ENCODE assay signal across 36 cellular contexts in genomic region chr2:222249444-222249843, GRCh38. TPM values are rescaled to one million over a fixed set of nuclear protein-coding genes. Genes with fewer than 3 reads are reported as not detected.
"Had no signal": no experiment of that assay in that cellular context is flagged by ENCODE, and none has a peak within 500 bp of the region (broad histone marks: within the 10 kb centered on the region; RNA-seq: fewer than 3 reads in every experiment).

No MANE protein-coding gene starts in this region.

- DNase-seq: activated B cell treated with CpG ODN at 0.5 μM for 24 hours; activated CD4-positive, alpha-beta memory T cell treated with anti-CD3 and anti-CD28 coated beads for 36 hours; activated CD4-positive, alpha-beta T cell treated with anti-CD3 and anti-CD28 coated beads for 4 hours; activated CD4-positive, alpha-beta T cell treated with anti-CD3 and anti-CD28 coated beads, Interleukin-2, amount 10 ng/mL, durations not matched to agents 24 days and 14 days; activated CD4-positive, alpha-beta T cell treated with anti-CD3 and anti-CD28 coated beads, Interleukin-2, amount 50 U/mL, for 1 hour; activated CD4-positive, alpha-beta T cell treated with anti-CD3 and anti-CD28 coated beads, Interleukin-2, amount 50 U/mL, for 4 hours; activated CD4-positive, CD25-positive, alpha-beta regulatory T cell treated with anti-CD3 and anti-CD28 coated beads, Interleukin-2, amount 50 U/mL, for 72 hours; activated CD8-positive, alpha-beta memory T cell treated with anti-CD3 and anti-CD28 coated beads, Interleukin-2, amount 50 U/mL, for 48 hours; activated CD8-positive, alpha-beta T cell treated with anti-CD3 and anti-CD28 coated beads for 36 hours; activated effector memory CD4-positive, alpha-beta T cell treated with Interleukin-2 at 50 U/mL for 16 hours; activated gamma-delta T cell; activated naive CD4-positive, alpha-beta T cell treated with anti-CD3 and anti-CD28 coated beads, Interleukin-2, amount 10 ng/mL, durations not matched to agents 7 days and 5 days; activated naive CD4-positive, alpha-beta T cell treated with Interleukin-2 at 50 U/mL for 16 hours; activated naive CD8-positive, alpha-beta T cell treated with anti-CD3 and anti-CD28 coated beads, Interleukin-2, amount 10 ng/mL, durations not matched to agents 7 days and 5 days; activated naive CD8-positive, alpha-beta T cell treated with anti-CD3 and anti-CD28 coated beads, Interleukin-2, amount 50 U/mL, for 24 hours; activated T-cell treated with anti-CD3 and anti-CD28 coated beads, Interleukin-2, amount 50 U/mL, for 24 hours; activated T-cell treated with anti-CD3 and anti-CD28 coated beads, Interleukin-2, amount 50 U/mL, for 48 hours; amygdala; anterior cingulate cortex; caudate nucleus; cerebellar nuclear complex; T-helper 17 cell; T-helper 9 cell had no signal

- H3K36me3 Mint-ChIP-seq: activated CD4-positive, alpha-beta memory T cell treated with anti-CD3 and anti-CD28 coated beads for 36 hours; activated naive CD4-positive, alpha-beta T cell treated with anti-CD3 and anti-CD28 coated beads, Interleukin-2, amount 10 ng/mL, durations not matched to agents 7 days and 5 days; activated naive CD4-positive, alpha-beta T cell treated with anti-CD3 and anti-CD28 coated beads, Interleukin-2, amount 50 U/mL, for 24 hours; activated naive CD8-positive, alpha-beta T cell; activated naive CD8-positive, alpha-beta T cell treated with anti-CD3 and anti-CD28 coated beads, Interleukin-2, amount 10 ng/mL, durations not matched to agents 7 days and 5 days; brain had no signal

- H3K9me3 ChIP-seq: ascending aorta had no signal

- H3K27me3 ChIP-seq: ascending aorta, cardiac muscle cell had no signal

- H3K27ac ChIP-seq: ascending aorta, cardiac muscle cell, VCaP had no signal

- H3K27me3 Mint-ChIP-seq: activated B cell treated with CpG ODN at 0.5 μM for 24 hours; activated naive CD4-positive, alpha-beta T cell treated with anti-CD3 and anti-CD28 coated beads, Interleukin-2, amount 10 ng/mL, durations not matched to agents 7 days and 5 days; activated naive CD8-positive, alpha-beta T cell treated with anti-CD3 and anti-CD28 coated beads, Interleukin-2, amount 10 ng/mL, durations not matched to agents 7 days and 5 days had no signal

- H3K4me3 ChIP-seq: ascending aorta, cardiac muscle cell had no signal

- H3K4me1 Mint-ChIP-seq: activated B cell treated with CpG ODN at 0.5 μM for 24 hours; activated CD4-positive, alpha-beta T cell treated with anti-CD3 and anti-CD28 coated beads, Interleukin-2, amount 10 ng/mL, durations not matched to agents 24 days and 14 days; activated naive CD4-positive, alpha-beta T cell treated with anti-CD3 and anti-CD28 coated beads, Interleukin-2, amount 10 ng/mL, durations not matched to agents 7 days and 5 days; activated naive CD4-positive, alpha-beta T cell treated with anti-CD3 and anti-CD28 coated beads, Interleukin-2, amount 50 U/mL, for 24 hours; activated naive CD8-positive, alpha-beta T cell treated with anti-CD3 and anti-CD28 coated beads, Interleukin-2, amount 10 ng/mL, durations not matched to agents 7 days and 5 days; activated naive CD8-positive, alpha-beta T cell treated with anti-CD3 and anti-CD28 coated beads, Interleukin-2, amount 50 U/mL, for 24 hours; central memory CD8-positive, alpha-beta T cell; T-helper 17 cell had no signal

- H3K4me3 Mint-ChIP-seq: activated B cell treated with CpG ODN at 0.5 μM for 24 hours; activated CD4-positive, alpha-beta memory T cell treated with anti-CD3 and anti-CD28 coated beads for 36 hours; activated CD4-positive, alpha-beta T cell treated with anti-CD3 and anti-CD28 coated beads, Interleukin-2, amount 10 ng/mL, durations not matched to agents 24 days and 14 days; activated CD8-positive, alpha-beta T cell treated with anti-CD3 and anti-CD28 coated beads for 36 hours; activated naive CD4-positive, alpha-beta T cell treated with anti-CD3 and anti-CD28 coated beads, Interleukin-2, amount 10 ng/mL, durations not matched to agents 7 days and 5 days; activated naive CD4-positive, alpha-beta T cell treated with anti-CD3 and anti-CD28 coated beads, Interleukin-2, amount 50 U/mL, for 24 hours; activated naive CD8-positive, alpha-beta T cell; activated naive CD8-positive, alpha-beta T cell treated with anti-CD3 and anti-CD28 coated beads, Interleukin-2, amount 10 ng/mL, durations not matched to agents 7 days and 5 days; activated naive CD8-positive, alpha-beta T cell treated with anti-CD3 and anti-CD28 coated beads, Interleukin-2, amount 50 U/mL, for 24 hours; activated T-cell treated with anti-CD3 and anti-CD28 coated beads, Interleukin-2, amount 50 U/mL, for 24 hours; brain; central memory CD8-positive, alpha-beta T cell; T-helper 17 cell had no signal

- H3K9me3 Mint-ChIP-seq: activated B cell treated with CpG ODN at 0.5 μM for 24 hours; activated CD4-positive, alpha-beta memory T cell treated with anti-CD3 and anti-CD28 coated beads for 36 hours; activated CD4-positive, alpha-beta T cell treated with anti-CD3 and anti-CD28 coated beads, Interleukin-2, amount 10 ng/mL, durations not matched to agents 24 days and 14 days; activated CD8-positive, alpha-beta T cell treated with anti-CD3 and anti-CD28 coated beads for 36 hours; activated naive CD4-positive, alpha-beta T cell treated with anti-CD3 and anti-CD28 coated beads, Interleukin-2, amount 10 ng/mL, durations not matched to agents 7 days and 5 days; activated naive CD8-positive, alpha-beta T cell treated with anti-CD3 and anti-CD28 coated beads, Interleukin-2, amount 50 U/mL, for 24 hours; activated T-cell treated with anti-CD3 and anti-CD28 coated beads, Interleukin-2, amount 50 U/mL, for 24 hours; activated T-helper 2 cell treated with anti-CD3 and anti-CD28 coated beads, Interferon-gamma antibody, Interleukin-2, Interleukin-4, amounts not matched to agents 10 μg/mL and 5 μg/mL and 100 μg/mL, durations not matched to agents 14 hours and 24 hours and 36 hours had no signal

- H3K36me3 ChIP-seq: ascending aorta, cardiac muscle cell had no signal

- FAIRE-seq: bronchial epithelial cell, TTC549 had no signal

- H3K4me1 ChIP-seq: ascending aorta had no signal

- ATAC-seq: activated CD8-positive, alpha-beta T cell treated with anti-CD3 and anti-CD28 coated beads for 36 hours; activated naive CD8-positive, alpha-beta T cell treated with anti-CD3 and anti-CD28 coated beads, Interleukin-2, amount 50 U/mL, for 24 hours; T-helper 17 cell had no signal

- H3K27ac Mint-ChIP-seq: activated B cell treated with CpG ODN at 0.5 μM for 24 hours; activated CD4-positive, alpha-beta memory T cell treated with anti-CD3 and anti-CD28 coated beads for 36 hours; activated CD4-positive, alpha-beta T cell treated with anti-CD3 and anti-CD28 coated beads, Interleukin-2, amount 10 ng/mL, durations not matched to agents 24 days and 14 days; activated CD8-positive, alpha-beta T cell treated with anti-CD3 and anti-CD28 coated beads for 36 hours; activated naive CD4-positive, alpha-beta T cell treated with anti-CD3 and anti-CD28 coated beads, Interleukin-2, amount 10 ng/mL, durations not matched to agents 7 days and 5 days; activated naive CD4-positive, alpha-beta T cell treated with anti-CD3 and anti-CD28 coated beads, Interleukin-2, amount 50 U/mL, for 24 hours; activated naive CD8-positive, alpha-beta T cell; activated naive CD8-positive, alpha-beta T cell treated with anti-CD3 and anti-CD28 coated beads, Interleukin-2, amount 10 ng/mL, durations not matched to agents 7 days and 5 days; activated naive CD8-positive, alpha-beta T cell treated with anti-CD3 and anti-CD28 coated beads, Interleukin-2, amount 50 U/mL, for 24 hours; activated T-cell treated with anti-CD3 and anti-CD28 coated beads, Interleukin-2, amount 50 U/mL, for 24 hours; activated T-helper 2 cell treated with anti-CD3 and anti-CD28 coated beads, Interferon-gamma antibody, Interleukin-2, Interleukin-4, amounts not matched to agents 10 μg/mL and 5 μg/mL and 100 μg/mL, durations not matched to agents 14 hours and 24 hours and 36 hours; brain; T-helper 17 cell had no signal

RNA-seq across cellular contexts. Expression of gene PAX3, which starts 49.4 kb away (rescaled TPM):
- total RNA-seq: activated B cell treated with CpG ODN at 0.5 μM for 24 hours; activated CD4-positive, alpha-beta memory T cell treated with anti-CD3 and anti-CD28 coated beads for 36 hours; activated CD4-positive, alpha-beta T cell treated with anti-CD3 and anti-CD28 coated beads, Interleukin-2, amount 10 ng/mL, durations not matched to agents 24 days and 14 days; activated CD8-positive, alpha-beta memory T cell treated with anti-CD3 and anti-CD28 coated beads for 36 hours; activated CD8-positive, alpha-beta T cell treated with anti-CD3 and anti-CD28 coated beads for 36 hours; activated naive CD8-positive, alpha-beta T cell treated with anti-CD3 and anti-CD28 coated beads, Interleukin-2, amount 10 ng/mL, durations not matched to agents 7 days and 5 days; activated T-helper 2 cell treated with anti-CD3 and anti-CD28 coated beads, Interferon-gamma antibody, Interleukin-2, Interleukin-4, amounts not matched to agents 10 μg/mL and 5 μg/mL and 100 μg/mL, durations not matched to agents 14 hours and 24 hours and 36 hours; ascending aorta; bronchial epithelial cell; T-helper 1 cell treated with Interleukin-12 subunit alpha and Interleukin-12 subunit beta and Interleukin-4 antibody, amounts not matched to agents 30 ng/mL and 1 ng/mL, for 36 hours; T-helper 17 cell; T-helper 2 cell treated with Interferon-gamma antibody and Interleukin-4, amounts not matched to agents 100 ng/mL and 5 ng/mL, for 36 hours had no signal
